Comparison of ENCODE assay signal across 8 cellular contexts in genomic region chr12:46516933-46517578, GRCh38.
DNase-seq lines count a peak whose midpoint lies in the region; ATAC-seq and TF ChIP-seq lines count a peak whose summit lies in the region.

No MANE protein-coding gene starts in this region.

- H3F3A ChIP-seq in PC-9 (ENCODE audit: insufficient read depth, low read depth) = no peaks in the 10 kb centered on the region

- H3K36me3 ChIP-seq in Peyer's patch (no peaks in the 10 kb centered on the region), parathyroid adenoma (ENCODE audit: control insufficient read depth, insufficient read depth, low read length) (no peaks in the 10 kb centered on the region), PC-9 (ENCODE audit: low read depth) (no peaks in the 10 kb centered on the region)

- H3K9me3 ChIP-seq in Peyer's patch (no peaks in the 10 kb centered on the region), parathyroid adenoma (ENCODE audit: control insufficient read depth, low read length) (no peaks in the 10 kb centered on the region), PC-9 (ENCODE audit: insufficient read depth, low read depth) (no peaks in the 10 kb centered on the region)

- ATAC-seq in GM19023 (IDR thresholded peaks at IDR 0.05; ENCODE audit: unreplicated experiment) (peak; percentile 89), HG02610 (IDR thresholded peaks at IDR 0.05; ENCODE audit: unreplicated experiment) (peak; percentile 95), SK-N-SH treated with all-trans-retinoic acid at 6 μM for 48 hours (no peak)

- peak overlapping the region; percentile 4 to 46 (median 24) for H3K27ac ChIP-seq in Peyer's patch
- H3K27ac ChIP-seq in parathyroid adenoma = no peak overlapping the region
- no peak overlapping the region for H3K27ac ChIP-seq in PC-9

- intact Hi-C loops in PC-9 (cut with micrococcal nuclease; ENCODE audit: unreplicated experiment) = no loop called here

- TF ChIP-seq CTCF in Peyer's patch (IDR thresholded peaks at IDR 0.05) (no peak), parathyroid adenoma (IDR thresholded peaks at IDR 0.05) (no peak), PC-9 (conservative IDR thresholded peaks at IDR 0.05) (no peak)

- POLR2A ChIA-PET in PC-9 (lab: Charles Lee; ENCODE audit: unreplicated experiment) = no interaction called here

- peak overlapping the region; percentile 8 for H2AFZ ChIP-seq in parathyroid adenoma
- H2AFZ ChIP-seq in PC-9 = no peak overlapping the region

- H3K9me2 ChIP-seq in PC-9 (ENCODE audit: insufficient read depth) = no peaks in the 10 kb centered on the region

- no peaks in the 10 kb centered on the region for H4K20me1 ChIP-seq in PC-9 (ENCODE audit: insufficient read depth)

- H3K79me2 ChIP-seq in parathyroid adenoma = no peaks in the 10 kb centered on the region
- H3K79me2 ChIP-seq in PC-9 (ENCODE audit: low read depth) = no peaks in the 10 kb centered on the region

- TF ChIP-seq POLR2A in Peyer's patch (IDR thresholded peaks at IDR 0.05) = no peak

- BruUV-seq in PC-9 (replicated peaks; lab: Mats Ljungman, UMichigan) = no TSS peak

- H3K4me1 ChIP-seq in Peyer's patch = peaks cover 0 to 6% (median 0%) of the 10 kb centered on the region in 4 donors
- H3K4me1 ChIP-seq in parathyroid adenoma = peaks cover 32% of the 10 kb centered on the region
- H3K4me1 ChIP-seq in PC-9 (replicated peaks; ENCODE audit: insufficient read depth) = no peaks in the 10 kb centered on the region

- H3K9ac ChIP-seq in parathyroid adenoma = no peak overlapping the region

- DNase-seq in Peyer's patch = no peak
- DNase-seq in SHP77 treated with DMSO at 0.1 percent for 48 hours (lab: John Stamatoyannopoulos, UW) = no peak
- no peak for DNase-seq in RKO (ENCODE audit: low spot score)
- DNase-seq in PC-9 = no peak

- no peak overlapping the region for H3K4me3 ChIP-seq in Peyer's patch
- H3K4me3 ChIP-seq in parathyroid adenoma (ENCODE audit: low read depth, low read length) = no peak overlapping the region
- no peak overlapping the region for H3K4me3 ChIP-seq in PC-9

- CTCF ChIA-PET in PC-9 (lab: Charles Lee) = no interaction called here

- H3K4me2 ChIP-seq in parathyroid adenoma (ENCODE audit: low read length) (no peak overlapping the region), PC-9 (no peak overlapping the region)

- H3K27me3 ChIP-seq in Peyer's patch (no peaks in the 10 kb centered on the region), parathyroid adenoma (ENCODE audit: control insufficient read depth, insufficient read depth, low read length) (no peaks in the 10 kb centered on the region), PC-9 (ENCODE audit: insufficient read depth, low read depth) (no peaks in the 10 kb centered on the region)

TF ChIP-seq in SK-N-SH treated with all-trans-retinoic acid at 6 μM for 48 hours, 23 proteins besides CTCF, POLR2A, EP300 and RAD21:
- TF ChIP-seq ZFP3 (CRISPR knock-in tag; IDR thresholded peaks at IDR 0.05) = no peak
- TF ChIP-seq, protein P1, sequence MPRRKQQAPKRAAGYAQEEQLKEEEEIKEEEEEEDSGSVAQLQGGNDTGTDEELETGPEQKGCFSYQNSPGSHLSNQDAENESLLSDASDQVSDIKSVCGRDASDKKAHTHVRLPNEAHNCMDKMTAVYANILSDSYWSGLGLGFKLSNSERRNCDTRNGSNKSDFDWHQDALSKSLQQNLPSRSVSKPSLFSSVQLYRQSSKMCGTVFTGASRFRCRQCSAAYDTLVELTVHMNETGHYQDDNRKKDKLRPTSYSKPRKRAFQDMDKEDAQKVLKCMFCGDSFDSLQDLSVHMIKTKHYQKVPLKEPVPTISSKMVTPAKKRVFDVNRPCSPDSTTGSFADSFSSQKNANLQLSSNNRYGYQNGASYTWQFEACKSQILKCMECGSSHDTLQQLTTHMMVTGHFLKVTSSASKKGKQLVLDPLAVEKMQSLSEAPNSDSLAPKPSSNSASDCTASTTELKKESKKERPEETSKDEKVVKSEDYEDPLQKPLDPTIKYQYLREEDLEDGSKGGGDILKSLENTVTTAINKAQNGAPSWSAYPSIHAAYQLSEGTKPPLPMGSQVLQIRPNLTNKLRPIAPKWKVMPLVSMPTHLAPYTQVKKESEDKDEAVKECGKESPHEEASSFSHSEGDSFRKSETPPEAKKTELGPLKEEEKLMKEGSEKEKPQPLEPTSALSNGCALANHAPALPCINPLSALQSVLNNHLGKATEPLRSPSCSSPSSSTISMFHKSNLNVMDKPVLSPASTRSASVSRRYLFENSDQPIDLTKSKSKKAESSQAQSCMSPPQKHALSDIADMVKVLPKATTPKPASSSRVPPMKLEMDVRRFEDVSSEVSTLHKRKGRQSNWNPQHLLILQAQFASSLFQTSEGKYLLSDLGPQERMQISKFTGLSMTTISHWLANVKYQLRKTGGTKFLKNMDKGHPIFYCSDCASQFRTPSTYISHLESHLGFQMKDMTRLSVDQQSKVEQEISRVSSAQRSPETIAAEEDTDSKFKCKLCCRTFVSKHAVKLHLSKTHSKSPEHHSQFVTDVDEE (CRISPR knock-in tag; IDR thresholded peaks at IDR 0.05) = no peak
- TF ChIP-seq ISL1 (CRISPR knock-in tag; IDR thresholded peaks at IDR 0.05) = no peak
- TF ChIP-seq BACH2 (CRISPR knock-in tag; IDR thresholded peaks at IDR 0.05; ENCODE audit: borderline replicate concordance) = no peak
- TF ChIP-seq POU6F1 (CRISPR knock-in tag; IDR thresholded peaks at IDR 0.05; ENCODE audit: borderline replicate concordance, low read depth) = no peak
- TF ChIP-seq ZC3H10 (CRISPR knock-in tag; IDR thresholded peaks at IDR 0.05) = no peak
- no peak for TF ChIP-seq PPARA (CRISPR knock-in tag; IDR thresholded peaks at IDR 0.05; ENCODE audit: borderline replicate concordance)
- no peak for TF ChIP-seq ZNF565 (CRISPR knock-in tag; conservative IDR thresholded peaks at IDR 0.05; ENCODE audit: low read depth)
- no peak for TF ChIP-seq CSDC2 (CRISPR knock-in tag; IDR thresholded peaks at IDR 0.05)
- TF ChIP-seq GLIS3 (CRISPR knock-in tag; IDR thresholded peaks at IDR 0.05) = no peak
- TF ChIP-seq ZNF70 (CRISPR knock-in tag; IDR thresholded peaks at IDR 0.05) = no peak
- TF ChIP-seq, protein P2, sequence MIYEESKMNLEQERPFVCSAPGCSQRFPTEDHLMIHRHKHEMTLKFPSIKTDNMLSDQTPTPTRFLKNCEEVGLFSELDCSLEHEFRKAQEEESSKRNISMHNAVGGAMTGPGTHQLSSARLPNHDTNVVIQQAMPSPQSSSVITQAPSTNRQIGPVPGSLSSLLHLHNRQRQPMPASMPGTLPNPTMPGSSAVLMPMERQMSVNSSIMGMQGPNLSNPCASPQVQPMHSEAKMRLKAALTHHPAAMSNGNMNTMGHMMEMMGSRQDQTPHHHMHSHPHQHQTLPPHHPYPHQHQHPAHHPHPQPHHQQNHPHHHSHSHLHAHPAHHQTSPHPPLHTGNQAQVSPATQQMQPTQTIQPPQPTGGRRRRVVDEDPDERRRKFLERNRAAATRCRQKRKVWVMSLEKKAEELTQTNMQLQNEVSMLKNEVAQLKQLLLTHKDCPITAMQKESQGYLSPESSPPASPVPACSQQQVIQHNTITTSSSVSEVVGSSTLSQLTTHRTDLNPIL (CRISPR knock-in tag; IDR thresholded peaks at IDR 0.05; ENCODE audit: low read depth) = no peak
- TF ChIP-seq RARB (CRISPR knock-in tag; IDR thresholded peaks at IDR 0.05) = no peak
- TF ChIP-seq SNAI2 (CRISPR knock-in tag; IDR thresholded peaks at IDR 0.05) = no peak

Comparison
In these comparisons a context has a peak if more than half of its experiments do, and no peak if none do; other contexts are left out.
1. H3K27ac ChIP-seq: peak in Peyer's patch (4 of 4); none in parathyroid adenoma (single experiment) and PC-9 (single experiment).